24 cellular contexts compared by ENCODE assay signal in genomic region chr6:45469708-45470107, GRCh38.
DNase-seq lines count a peak whose midpoint lies in the region; ATAC-seq and TF ChIP-seq lines count a peak whose summit lies in the region.
"Had no signal": no experiment of that assay in that cellular context is flagged by ENCODE, and none has a peak within 500 bp of the region (broad histone marks: within the 10 kb centered on the region; RNA-seq: fewer than 3 reads in every experiment).

No MANE protein-coding gene starts in this region.

- no peak for ATAC-seq in activated T-cell treated with anti-CD3 and anti-CD28 coated beads, Interleukin-2, amount 50 U/mL, for 72 hours (replicated peaks in 1 of 2)
- ATAC-seq in activated T-helper 17 cell treated with anti-CD3 and anti-CD28 coated beads, Interleukin-2, amount 50 U/mL, for 72 hours (replicated peaks), result no peak
- ATAC-seq in HG02623 (IDR thresholded peaks at IDR 0.05; ENCODE audit: unreplicated experiment) (no peak), GM18517 (IDR thresholded peaks at IDR 0.05; ENCODE audit: unreplicated experiment) (no peak)

- H3K4me3 Mint-ChIP-seq in activated T-cell treated with anti-CD3 and anti-CD28 coated beads, Interleukin-2, amount 50 U/mL, for 72 hours, result peak overlapping the region in 1 of 2 donors; percentile 46
- H3K4me3 Mint-ChIP-seq in activated T-cell treated with anti-CD3 and anti-CD28 coated beads, Interleukin-2, amount 50 U/mL, for 24 hours, result no peak overlapping the region
- peak overlapping the region; percentile 41 for H3K4me3 Mint-ChIP-seq in activated T-helper 17 cell treated with anti-CD3 and anti-CD28 coated beads, Interleukin-2, amount 50 U/mL, for 72 hours
- H3K4me3 Mint-ChIP-seq: IgD-negative memory B cell had no signal

- peaks cover 48% of the 10 kb centered on the region for H3K4me1 Mint-ChIP-seq in activated T-cell treated with anti-CD3 and anti-CD28 coated beads, Interleukin-2, amount 50 U/mL, for 72 hours (ENCODE audit: low read depth)
- H3K4me1 Mint-ChIP-seq in activated T-cell treated with anti-CD3 and anti-CD28 coated beads, Interleukin-2, amount 50 U/mL, for 24 hours (ENCODE audit: low read depth), result peaks cover 61% of the 10 kb centered on the region
- peaks cover 45% of the 10 kb centered on the region for H3K4me1 Mint-ChIP-seq in activated T-helper 17 cell treated with anti-CD3 and anti-CD28 coated beads, Interleukin-2, amount 50 U/mL, for 72 hours

- DNase-seq in activated T-cell treated with anti-CD3 and anti-CD28 coated beads, Interleukin-2, amount 50 U/mL, for 72 hours, result no peak
- no peak for DNase-seq in activated T-cell treated with anti-CD3 and anti-CD28 coated beads, Interleukin-2, amount 50 U/mL, for 24 hours
- DNase-seq in fibroblast of peridontal ligament (ENCODE audit: extremely low read depth) (peak; percentile 81), tibial artery (no peak), RWPE1 (ENCODE audit: low spot score) (no peak)
- DNase-seq: 8988T, AML-193, C1 segment of cervical spinal cord, EL, GF-D8, Karpas-422, MV-4-11, NCI-H1105 treated with DMSO at 0.1 percent for 48 hours, NCI-H2081, NCI-H2171, NCI-H345, NCI-H524 treated with DMSO at 0.1 percent for 48 hours, NCI-H82, Peyer's patch, SJCRH30 had no signal

- H3K27me3 ChIP-seq in tibial artery, result no peaks in the 10 kb centered on the region
- H3K27me3 ChIP-seq: Peyer's patch, SJCRH30 had no signal

- H3K36me3 Mint-ChIP-seq in activated T-cell treated with anti-CD3 and anti-CD28 coated beads, Interleukin-2, amount 50 U/mL, for 72 hours (ENCODE audit: insufficient read depth in 2 of 2), result peaks cover 11 to 26% of the 10 kb centered on the region in 2 donors
- peaks cover 82% of the 10 kb centered on the region for H3K36me3 Mint-ChIP-seq in activated T-cell treated with anti-CD3 and anti-CD28 coated beads, Interleukin-2, amount 50 U/mL, for 24 hours (ENCODE audit: low read depth)
- H3K36me3 Mint-ChIP-seq in activated T-helper 17 cell treated with anti-CD3 and anti-CD28 coated beads, Interleukin-2, amount 50 U/mL, for 72 hours (ENCODE audit: low read depth), result peaks cover 87% of the 10 kb centered on the region
- H3K36me3 Mint-ChIP-seq: IgD-negative memory B cell had no signal

- H3K36me3 ChIP-seq in tibial artery, result no peaks in the 10 kb centered on the region
- H3K36me3 ChIP-seq: Peyer's patch had no signal

- POLR2A ChIA-PET in RWPE1 (lab: Yijun Ruan, JAX; ENCODE audit: low non-redundant PET), result interaction anchor here (0.6 kb wide), 1 partner anchor 92 kb away, joined by 3 read pairs; the partner anchor contains the start of gene SUPT3H

- no peaks in the 10 kb centered on the region for H3K9me3 ChIP-seq in tibial artery
- H3K9me3 ChIP-seq: Peyer's patch, SJCRH30 had no signal

- intact Hi-C loops in tibial artery (cut with DNase I; ENCODE audit: low total_unique reads), result no loop called here

- H3K27ac ChIP-seq in tibial artery, result no peak overlapping the region
- no peak overlapping the region for H3K27ac ChIP-seq in RWPE1
- H3K27ac ChIP-seq: Peyer's patch, SJCRH30 had no signal

- CTCF ChIA-PET in RWPE1 (lab: Yijun Ruan, JAX), result interaction anchor here (0.6 kb wide), 1 partner anchor 8 kb away, joined by 7 read pairs; no protein-coding TSS in a partner anchor

- peak overlapping the region; percentile 16 for H3K27ac Mint-ChIP-seq in activated T-cell treated with anti-CD3 and anti-CD28 coated beads, Interleukin-2, amount 50 U/mL, for 72 hours
- no peak overlapping the region for H3K27ac Mint-ChIP-seq in activated T-cell treated with anti-CD3 and anti-CD28 coated beads, Interleukin-2, amount 50 U/mL, for 24 hours
- H3K27ac Mint-ChIP-seq in activated T-helper 17 cell treated with anti-CD3 and anti-CD28 coated beads, Interleukin-2, amount 50 U/mL, for 72 hours, result peak overlapping the region; percentile 25
- H3K27ac Mint-ChIP-seq: IgD-negative memory B cell had no signal

- H3K4me1 ChIP-seq in tibial artery, result no peaks in the 10 kb centered on the region
- H3K4me1 ChIP-seq: Peyer's patch had no signal

- no peak for TF ChIP-seq CTCF in tibial artery (IDR thresholded peaks at IDR 0.05)
- no peak for TF ChIP-seq CTCF in RWPE1 (conservative IDR thresholded peaks at IDR 0.05; ENCODE audit: low read depth)

- no peaks in the 10 kb centered on the region for H3K9me3 Mint-ChIP-seq in activated T-cell treated with anti-CD3 and anti-CD28 coated beads, Interleukin-2, amount 50 U/mL, for 72 hours
- no peaks in the 10 kb centered on the region for H3K9me3 Mint-ChIP-seq in activated T-cell treated with anti-CD3 and anti-CD28 coated beads, Interleukin-2, amount 50 U/mL, for 24 hours
- no peaks in the 10 kb centered on the region for H3K9me3 Mint-ChIP-seq in activated T-helper 17 cell treated with anti-CD3 and anti-CD28 coated beads, Interleukin-2, amount 50 U/mL, for 72 hours
- H3K9me3 Mint-ChIP-seq: IgD-negative memory B cell had no signal

- H3K4me3 ChIP-seq in tibial artery, result no peak overlapping the region
- H3K4me3 ChIP-seq: Peyer's patch, SJCRH30 had no signal

- H3K27me3 Mint-ChIP-seq in activated T-cell treated with anti-CD3 and anti-CD28 coated beads, Interleukin-2, amount 50 U/mL, for 72 hours (ENCODE audit: low read depth), result no peaks in the 10 kb centered on the region
- H3K27me3 Mint-ChIP-seq in activated T-cell treated with anti-CD3 and anti-CD28 coated beads, Interleukin-2, amount 50 U/mL, for 24 hours, result no peaks in the 10 kb centered on the region
- no peaks in the 10 kb centered on the region for H3K27me3 Mint-ChIP-seq in activated T-helper 17 cell treated with anti-CD3 and anti-CD28 coated beads, Interleukin-2, amount 50 U/mL, for 72 hours
- H3K27me3 Mint-ChIP-seq: IgD-negative memory B cell had no signal
